In genomic region chr3:120763601-120764000, GRCh38 we compare ENCODE assay signal across 13 cellular contexts. TPM values are rescaled to one million over a fixed set of nuclear protein-coding genes. Genes with fewer than 3 reads are reported as not detected.
DNase-seq lines count a peak whose midpoint lies in the region; ATAC-seq and TF ChIP-seq lines count a peak whose summit lies in the region.
"Had no signal": no experiment of that assay in that cellular context is flagged by ENCODE, and none has a peak within 500 bp of the region (broad histone marks: within the 10 kb centered on the region; RNA-seq: fewer than 3 reads in every experiment).

No MANE protein-coding gene starts in this region.

- H3K14ac ChIP-seq in H9 (ENCODE audit: insufficient read depth, low read length), result no peak overlapping the region
- no peak overlapping the region for H3K14ac ChIP-seq in trophoblast cell (ENCODE audit: low read length)

- no peak overlapping the region for H4K5ac ChIP-seq in H9 (ENCODE audit: insufficient read length, low read depth, low read length)

- H3K9ac ChIP-seq in H9 (ENCODE audit: extremely low read depth, insufficient read length, low read length) (no peak overlapping the region), trophoblast cell (ENCODE audit: low read length) (no peak overlapping the region)

- ATAC-seq in GM19023 (IDR thresholded peaks at IDR 0.05; ENCODE audit: unreplicated experiment) (peak; percentile 81), HG03378 (IDR thresholded peaks at IDR 0.05; ENCODE audit: unreplicated experiment) (peak; percentile 89)
- ATAC-seq: activated CD8-positive, alpha-beta memory T cell treated with anti-CD3 and anti-CD28 coated beads, Interleukin-2, amount 10 ng/mL, durations not matched to agents 7 days and 5 days; stimulated activated naive CD8-positive, alpha-beta T cell treated with anti-CD3 and anti-CD28 coated beads, Interleukin-15, Interleukin-2, amounts not matched to agents 100 U/mL and 50 U/mL, for 24 hours had no signal

- no peaks in the 10 kb centered on the region for H3K36me3 ChIP-seq in trophoblast cell (ENCODE audit: control insufficient read depth in 1 of 2, insufficient read depth in 2 of 2, low read length in 2 of 2)
- H3K36me3 ChIP-seq: breast epithelium had no signal

- H3K4me2 ChIP-seq in H9 (ENCODE audit: insufficient read depth, insufficient read length, low read length) (no peak overlapping the region), trophoblast cell (ENCODE audit: low read length) (no peak overlapping the region)

- no peak overlapping the region for H3T11ph ChIP-seq in H9 (ENCODE audit: low read length)

- peaks cover 10% of the 10 kb centered on the region; the same call in 1 of the 2 replicates for H3K79me2 ChIP-seq in H9 (ENCODE audit: insufficient read depth, low read length)
- no peaks in the 10 kb centered on the region for H3K79me2 ChIP-seq in trophoblast cell (ENCODE audit: control insufficient read depth, insufficient read depth, low read length, poor library complexity)

- H2BK5ac ChIP-seq in H9 (ENCODE audit: insufficient read length, low read length) (no peak overlapping the region), trophoblast cell (ENCODE audit: low read depth, low read length, poor library complexity) (no peak overlapping the region)

- H4K91ac ChIP-seq in H9 (ENCODE audit: insufficient read length, low read depth, low read length), result no peak overlapping the region
- no peak overlapping the region for H4K91ac ChIP-seq in trophoblast cell (ENCODE audit: low read depth, low read length)

- no peaks in the 10 kb centered on the region for H3K9me3 ChIP-seq in H9 (ENCODE audit: control insufficient read depth, low read depth, low read length)
- no peaks in the 10 kb centered on the region for H3K9me3 ChIP-seq in trophoblast cell (ENCODE audit: insufficient read depth, low read depth, low read length)
- H3K9me3 ChIP-seq: breast epithelium had no signal

- no peaks in the 10 kb centered on the region for H3K23me2 ChIP-seq in H9 (ENCODE audit: insufficient read length, low read depth, low read length, poor library complexity, severe bottlenecking)

- H4K20me1 ChIP-seq in H9 (ENCODE audit: control insufficient read depth, insufficient read depth, insufficient read length), result no peaks in the 10 kb centered on the region

- no peak overlapping the region for H2AFZ ChIP-seq in H9 (ENCODE audit: low read length)
- no peak overlapping the region for H2AFZ ChIP-seq in trophoblast cell (ENCODE audit: insufficient read depth, low read length, poor library complexity)

- WGBS in H9 (ENCODE audit: extremely low coverage, insufficient read length, low lambda C conversion rate), result no CpG with 5 or more reads among the region's 1 CpG
- no CpG with 5 or more reads among the region's 1 CpG for WGBS in trophoblast cell (ENCODE audit: extremely low coverage, insufficient coverage, insufficient read length)

- H3K27me3 ChIP-seq in H9 (ENCODE audit: insufficient read depth, low read length) (no peaks in the 10 kb centered on the region), trophoblast cell (ENCODE audit: insufficient read depth, low read length) (no peaks in the 10 kb centered on the region)
- H3K27me3 ChIP-seq: breast epithelium had no signal

- no peak overlapping the region for H2BK15ac ChIP-seq in H9 (ENCODE audit: low read depth, low read length)

- H3K27ac Mint-ChIP-seq in H9, result peak overlapping the region; percentile 46 to 85 (median 72); a peak in 4 of 7 replicates
- H3K27ac Mint-ChIP-seq: activated CD8-positive, alpha-beta memory T cell treated with anti-CD3 and anti-CD28 coated beads, Interleukin-2, amount 10 ng/mL, durations not matched to agents 7 days and 5 days had no signal

- H3K79me1 ChIP-seq in H9 (ENCODE audit: insufficient read depth, low read depth, low read length, poor library complexity, severe bottlenecking) (no peaks in the 10 kb centered on the region), trophoblast cell (ENCODE audit: low read length) (no peaks in the 10 kb centered on the region)

- H3K18ac ChIP-seq in H9 (ENCODE audit: insufficient read length, low read depth, low read length) (no peak overlapping the region), trophoblast cell (ENCODE audit: low read length) (no peak overlapping the region)

- H2BK120ac ChIP-seq in H9 (ENCODE audit: low read depth, low read length, poor library complexity, severe bottlenecking) (no peak overlapping the region), trophoblast cell (ENCODE audit: insufficient read depth, low read length, poor library complexity) (no peak overlapping the region)

- no peak overlapping the region for H4K12ac ChIP-seq in trophoblast cell (ENCODE audit: low read depth, low read length)

- no peak for DNase-seq in H9
- peak; percentile 40 for DNase-seq in iris pigment epithelial cell (ENCODE audit: low read depth)
- DNase-seq in trophoblast cell, result no peak
- no peak for DNase-seq in SHP77 (lab: John Stamatoyannopoulos, UW)
- no peak for DNase-seq in activated CD4-positive, CD25-positive, alpha-beta regulatory T cell (lab: John Stamatoyannopoulos, UW)
- DNase-seq in NCI-H187 treated with DMSO at 0.1 percent for 48 hours (lab: John Stamatoyannopoulos, UW), result no peak
- DNase-seq: activated CD8-positive, alpha-beta memory T cell treated with anti-CD3 and anti-CD28 coated beads, Interleukin-2, amount 10 ng/mL, durations not matched to agents 7 days and 5 days; DMS79; midbrain; stimulated activated naive CD8-positive, alpha-beta T cell treated with anti-CD3 and anti-CD28 coated beads, Interleukin-15, Interleukin-2, amounts not matched to agents 100 U/mL and 50 U/mL, for 24 hours had no signal

- H3K4ac ChIP-seq in H9 (ENCODE audit: low read depth, low read length), result no peak overlapping the region
- H3K4ac ChIP-seq in trophoblast cell (ENCODE audit: low read depth, low read length), result no peak overlapping the region

- H3K9me3 Mint-ChIP-seq in H9, result peaks cover 3 to 7% of the 10 kb centered on the region in 2 experiments; a peak in 2 of 5 replicates

- H3K4me3 Mint-ChIP-seq in H9, result no peak overlapping the region
- H3K4me3 Mint-ChIP-seq: activated CD8-positive, alpha-beta memory T cell treated with anti-CD3 and anti-CD28 coated beads, Interleukin-2, amount 10 ng/mL, durations not matched to agents 7 days and 5 days had no signal

- no peaks in the 10 kb centered on the region for H3K27me3 Mint-ChIP-seq in H9 (ENCODE audit: low read depth)
- H3K27me3 Mint-ChIP-seq: activated CD8-positive, alpha-beta memory T cell treated with anti-CD3 and anti-CD28 coated beads, Interleukin-2, amount 10 ng/mL, durations not matched to agents 7 days and 5 days had no signal

- H2BK12ac ChIP-seq in H9 (ENCODE audit: insufficient read length, low read depth, low read length) (no peak overlapping the region), trophoblast cell (ENCODE audit: low read length) (no peak overlapping the region)

- H3K23ac ChIP-seq in H9 (ENCODE audit: insufficient read length, low read depth, low read length) (no peak overlapping the region), trophoblast cell (ENCODE audit: low read length) (no peak overlapping the region)

- peaks cover 47 to 56% of the 10 kb centered on the region in 2 experiments for H3K4me1 Mint-ChIP-seq in H9

- H2AK5ac ChIP-seq in H9 (ENCODE audit: insufficient read length, low read length), result no peak overlapping the region
- H2AK5ac ChIP-seq in trophoblast cell (ENCODE audit: low read length), result no peak overlapping the region

- TF ChIP-seq CTCF in H9 (conservative IDR thresholded peaks at IDR 0.05), result no peak

- H3K36me3 Mint-ChIP-seq in H9 (ENCODE audit: insufficient read depth in 1 of 3, low read depth in 3 of 3), result peaks cover 9 to 11% (median 9%) of the 10 kb centered on the region in 3 experiments

- H3K4me3 ChIP-seq in trophoblast cell (ENCODE audit: low read depth, low read length), result no peak overlapping the region
- H3K4me3 ChIP-seq: breast epithelium had no signal

- H2BK20ac ChIP-seq in H9 (ENCODE audit: low read depth, low read length, poor library complexity, severe bottlenecking), result no peak overlapping the region

- H4K8ac ChIP-seq in H9 (replicated peaks; ENCODE audit: insufficient read length, low read depth, low read length), result no peak overlapping the region
- no peak overlapping the region for H4K8ac ChIP-seq in trophoblast cell (ENCODE audit: low read depth, low read length)

- H3K27ac ChIP-seq in H9 (ENCODE audit: insufficient read length, low read depth, low read length), result no peak overlapping the region
- H3K27ac ChIP-seq in trophoblast cell (ENCODE audit: low read depth, low read length), result no peak overlapping the region
- H3K27ac ChIP-seq: breast epithelium had no signal

- H3K56ac ChIP-seq in H9 (ENCODE audit: insufficient read length, low read depth, low read length), result no peak overlapping the region

- H3K4me1 ChIP-seq in H9 (ENCODE audit: insufficient read depth, low read length) (peaks cover 5% of the 10 kb centered on the region), trophoblast cell (ENCODE audit: control insufficient read depth in 1 of 2, insufficient read depth in 2 of 2, low read length in 2 of 2) (no peaks in the 10 kb centered on the region)
- H3K4me1 ChIP-seq: breast epithelium had no signal

RNA-seq across cellular contexts. Expression of gene GTF2E1, which starts 21.1 kb away (rescaled TPM):
- 88.8 and 92.0 TPM in 2 replicates for total RNA-seq in H9 (2021)
- 34.9 and 35.9 TPM in 2 replicates for polyA plus RNA-seq in trophoblast cell (2013)

RNA-seq across cellular contexts. Expression of gene RABL3, which starts 21.3 kb away (rescaled TPM):
- 26.7 and 27.0 TPM in 2 replicates for total RNA-seq in H9 (2021)
- 11.5 and 12.3 TPM in 2 replicates for polyA plus RNA-seq in trophoblast cell (2013)
